Comparison of ENCODE assay signal across 16 cellular contexts in the genomic region with DNA sequence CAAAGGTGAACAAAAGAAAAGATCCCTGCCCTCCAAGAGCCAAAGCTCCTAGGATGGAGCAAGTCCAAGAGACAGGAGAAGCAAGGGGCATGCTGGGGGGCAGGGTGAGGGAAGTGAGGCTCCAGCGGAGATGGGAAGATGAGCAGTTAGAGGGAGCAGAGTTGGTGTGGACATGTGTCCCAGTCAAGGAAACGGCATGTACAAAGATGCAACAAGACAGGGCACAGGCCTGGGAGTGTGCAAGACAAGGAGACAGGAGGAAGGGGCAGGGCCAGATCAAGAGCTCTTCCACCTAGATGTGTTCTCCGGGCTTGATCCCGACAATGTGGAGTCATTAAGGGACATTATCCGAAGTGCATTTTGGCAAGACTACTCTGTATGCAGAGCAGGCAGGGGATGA.
DNase-seq lines count a peak whose midpoint lies in the region; ATAC-seq, FAIRE-seq and TF ChIP-seq lines count a peak whose summit lies in the region.
"Had no signal": no experiment of that assay in that cellular context is flagged by ENCODE, and none has a peak within 500 bp of the region (broad histone marks: within the 10 kb centered on the region; RNA-seq: fewer than 3 reads in every experiment).

No MANE protein-coding gene starts in this region.

- in situ Hi-C loops in GM12878 (cut with MboI): no loop called here

- peaks cover 5% of the 10 kb centered on the region for H3K4me1 ChIP-seq in GM12878 (ENCODE audit: control insufficient read depth, insufficient read depth, low read length)
- peaks cover 77% of the 10 kb centered on the region for H3K4me1 ChIP-seq in neural progenitor cell
- H3K4me1 ChIP-seq in vagina: peaks cover 92% of the 10 kb centered on the region

- H4K20me1 ChIP-seq in GM12878 (ENCODE audit: control insufficient read depth, insufficient read depth): peaks cover 8% of the 10 kb centered on the region; the same call in 1 of the 2 replicates
- H4K20me1 ChIP-seq in neural progenitor cell (ENCODE audit: low read depth): peaks cover 77% of the 10 kb centered on the region

- H3K27me3 ChIP-seq in GM12878 (replicated peaks in 1 of 2; ENCODE audit: control insufficient read depth in 2 of 2, insufficient read depth in 2 of 2, low read length in 1 of 2) (no peaks in the 10 kb centered on the region), neural progenitor cell (no peaks in the 10 kb centered on the region), vagina (no peaks in the 10 kb centered on the region)
- H3K27me3 ChIP-seq: cardiac muscle cell had no signal

- RAD21 ChIA-PET in GM12878 (lab: Charles Lee; ENCODE audit: unreplicated experiment): no interaction called here

- CTCF ChIA-PET in GM12878 (lab: Yijun Ruan, JAX): interaction anchor here (1.6 to 4.9 kb wide), 2 partner anchors 10 to 11 kb away, joined by 3 to 29 read pairs; no protein-coding TSS in a partner anchor

- TF ChIP-seq RAD21 in GM12878 (IDR thresholded peaks at IDR 0.05; ENCODE audit: insufficient read depth, low read depth, low read length): no peak

- H3F3A ChIP-seq in neural progenitor cell (ENCODE audit: low read depth): peaks cover 65% of the 10 kb centered on the region

- H2AFZ ChIP-seq in GM12878 (ENCODE audit: control insufficient read depth, low read depth, low read length): no peak overlapping the region
- H2AFZ ChIP-seq in neural progenitor cell (replicated peaks): no peak overlapping the region

- intact Hi-C loops in GM12878 (cut with micrococcal nuclease; ENCODE audit: unreplicated experiment) (no loop called here), vagina (cut with DNase I) (loop anchor here (5.0 kb wide), 1 partner anchor 49 kb away; no protein-coding TSS in a partner anchor)

- H3K27me3 Mint-ChIP-seq in activated naive CD8-positive, alpha-beta T cell: no peaks in the 10 kb centered on the region
- no peaks in the 10 kb centered on the region for H3K27me3 Mint-ChIP-seq in activated naive CD8-positive, alpha-beta T cell treated with anti-CD3 and anti-CD28 coated beads, Interleukin-2, amount 50 U/mL, for 24 hours
- H3K27me3 Mint-ChIP-seq in neural progenitor cell (ENCODE audit: insufficient read depth, low read depth): peaks cover 5% of the 10 kb centered on the region

- ATAC-seq in activated naive CD8-positive, alpha-beta T cell treated with anti-CD3 and anti-CD28 coated beads, Interleukin-2, amount 50 U/mL, for 24 hours: no peak
- ATAC-seq in GM12878 (no peak), HG03439 (IDR thresholded peaks at IDR 0.05; ENCODE audit: unreplicated experiment) (no peak)
- ATAC-seq in activated CD4-positive, CD25-positive, alpha-beta regulatory T cell treated with anti-CD3 and anti-CD28 coated beads, Interleukin-2, amount 50 U/mL, for 24 hours: no peak

- no peak overlapping the region for H3K9ac ChIP-seq in GM12878 (ENCODE audit: control insufficient read depth, insufficient read depth, low read length)
- H3K9ac ChIP-seq in neural progenitor cell: no peak overlapping the region

- H3K4me3 ChIP-seq in GM12878: no peak overlapping the region
- no peak overlapping the region for H3K4me3 ChIP-seq in neural progenitor cell
- H3K4me3 ChIP-seq in vagina: no peak overlapping the region
- H3K4me3 ChIP-seq: cardiac muscle cell, lung had no signal

- no peaks in the 10 kb centered on the region for H3K9me3 Mint-ChIP-seq in activated naive CD8-positive, alpha-beta T cell (ENCODE audit: low read depth)
- H3K9me3 Mint-ChIP-seq in activated naive CD8-positive, alpha-beta T cell treated with anti-CD3 and anti-CD28 coated beads, Interleukin-2, amount 50 U/mL, for 24 hours: no peaks in the 10 kb centered on the region
- H3K9me3 Mint-ChIP-seq in neural progenitor cell: no peaks in the 10 kb centered on the region
- H3K9me3 Mint-ChIP-seq: nephron had no signal

- SMC1A ChIA-PET in GM12878 (lab: Charles Lee; ENCODE audit: uncharacterized antibody, unreplicated experiment): interaction anchor here (0.8 to 3.8 kb wide), 3 partner anchors 11 to 248 kb away, joined by 3 to 15 read pairs (median 3); no protein-coding TSS in a partner anchor

- TF ChIP-seq CTCF in GM12878 (IDR thresholded peaks at IDR 0.05 in 2 of 3, conservative IDR thresholded peaks at IDR 0.05 in 1 of 3; ENCODE audit: control insufficient read depth in 2 of 3, extremely low read depth in 1 of 3, insufficient read depth in 1 of 3, low read depth in 3 of 3, low read length in 3 of 3) (no peak), neural progenitor cell (IDR thresholded peaks at IDR 0.05) (no peak), vagina (IDR thresholded peaks at IDR 0.05) (no peak)

- TF ChIP-seq EP300 in GM12878 (IDR thresholded peaks at IDR 0.05; ENCODE audit: borderline replicate concordance in 1 of 2, control insufficient read depth in 1 of 2, low read depth in 2 of 2, low read length in 2 of 2): no peak

- H3K79me2 ChIP-seq in GM12878 (ENCODE audit: control insufficient read depth, insufficient read depth, low read length) (peaks cover 52% of the 10 kb centered on the region), neural progenitor cell (ENCODE audit: low read depth) (peaks cover 81% of the 10 kb centered on the region)

- H3K27ac Mint-ChIP-seq in activated naive CD8-positive, alpha-beta T cell: peak overlapping the region; percentile 64
- no peak overlapping the region for H3K27ac Mint-ChIP-seq in activated naive CD8-positive, alpha-beta T cell treated with anti-CD3 and anti-CD28 coated beads, Interleukin-2, amount 50 U/mL, for 24 hours
- H3K27ac Mint-ChIP-seq in neural progenitor cell: peak overlapping the region; percentile 35
- H3K27ac Mint-ChIP-seq: nephron had no signal

- no TSS peak for BruUV-seq in GM12878 (replicated peaks; lab: Mats Ljungman, UMichigan)

- H3K9me3 ChIP-seq in GM12878 (replicated peaks; ENCODE audit: control insufficient read depth, insufficient read depth, low read length) (no peaks in the 10 kb centered on the region), neural progenitor cell (ENCODE audit: low read depth) (no peaks in the 10 kb centered on the region), vagina (no peaks in the 10 kb centered on the region)

- POLR2A ChIA-PET in GM12878 (lab: Charles Lee): no interaction called here

- DNase-seq in activated naive CD8-positive, alpha-beta T cell treated with anti-CD3 and anti-CD28 coated beads, Interleukin-2, amount 50 U/mL, for 24 hours: no peak
- DNase-seq in GM12878 (ENCODE audit: low read depth, low spot score): no peak
- DNase-seq in neural progenitor cell (ENCODE audit: low spot score): no peak
- no peak for DNase-seq in vagina (ENCODE audit: extremely low spot score in 2 of 2)
- DNase-seq in DMS79 (lab: John Stamatoyannopoulos, UW): no peak
- DNase-seq: head of caudate nucleus; NCI-H1694 treated with DMSO at 0.1 percent for 48 hours; NCI-H446 treated with DMSO at 0.1 percent for 48 hours; SHP77; stimulated activated naive CD4-positive, alpha-beta T cell treated with Interleukin-2 at 50 U/mL for 16 hours had no signal

- no peak overlapping the region for H3K4me3 Mint-ChIP-seq in activated naive CD8-positive, alpha-beta T cell
- no peak overlapping the region for H3K4me3 Mint-ChIP-seq in activated naive CD8-positive, alpha-beta T cell treated with anti-CD3 and anti-CD28 coated beads, Interleukin-2, amount 50 U/mL, for 24 hours
- H3K4me3 Mint-ChIP-seq in neural progenitor cell: no peak overlapping the region
- H3K4me3 Mint-ChIP-seq: nephron had no signal

- peaks cover 84% of the 10 kb centered on the region for H3K4me1 Mint-ChIP-seq in activated naive CD8-positive, alpha-beta T cell (ENCODE audit: low read depth)
- peaks cover 75% of the 10 kb centered on the region for H3K4me1 Mint-ChIP-seq in activated naive CD8-positive, alpha-beta T cell treated with anti-CD3 and anti-CD28 coated beads, Interleukin-2, amount 50 U/mL, for 24 hours
- peaks cover 70% of the 10 kb centered on the region for H3K4me1 Mint-ChIP-seq in neural progenitor cell

- 84% methylated on average over 5 of the region's 5 CpGs for WGBS in GM12878 (ENCODE audit: insufficient coverage, insufficient replicate concordance, low lambda C conversion rate, missing lambda C conversion rate)

- FAIRE-seq in GM12878 (lab: Jason Lieb, UNC): no peak

- TF ChIP-seq POLR2A in GM12878 (IDR thresholded peaks at IDR 0.05; ENCODE audit: low read depth, low read length) (no peak; the same call in 1 of the 2 replicates), vagina (IDR thresholded peaks at IDR 0.05) (no peak)

- H3K36me3 Mint-ChIP-seq in activated naive CD8-positive, alpha-beta T cell: peaks cover 4% of the 10 kb centered on the region
- peaks cover 20% of the 10 kb centered on the region for H3K36me3 Mint-ChIP-seq in activated naive CD8-positive, alpha-beta T cell treated with anti-CD3 and anti-CD28 coated beads, Interleukin-2, amount 50 U/mL, for 24 hours (ENCODE audit: low read depth)
- H3K36me3 Mint-ChIP-seq in neural progenitor cell: peaks cover 8% of the 10 kb centered on the region

- H3K36me3 ChIP-seq in GM12878 (ENCODE audit: control insufficient read depth in 2 of 2, insufficient read depth in 2 of 2, low read length in 1 of 2) (peaks cover 8 to 20% of the 10 kb centered on the region in 2 experiments), neural progenitor cell (no peaks in the 10 kb centered on the region), vagina (no peaks in the 10 kb centered on the region)
- H3K36me3 ChIP-seq: cardiac muscle cell had no signal

- H3K4me2 ChIP-seq in GM12878 (ENCODE audit: control insufficient read depth, insufficient read depth) (no peak overlapping the region), neural progenitor cell (peak overlapping the region; percentile 60)

- peak overlapping the region; percentile 28; the same call in 1 of the 2 replicates for H3K27ac ChIP-seq in GM12878 (ENCODE audit: control insufficient read depth, insufficient read depth)
- H3K27ac ChIP-seq in neural progenitor cell: no peak overlapping the region
- H3K27ac ChIP-seq in vagina: peak overlapping the region; percentile 78
- H3K27ac ChIP-seq: cardiac muscle cell had no signal
